ENCODE assay signal across 11 cellular contexts in the genomic region with DNA sequence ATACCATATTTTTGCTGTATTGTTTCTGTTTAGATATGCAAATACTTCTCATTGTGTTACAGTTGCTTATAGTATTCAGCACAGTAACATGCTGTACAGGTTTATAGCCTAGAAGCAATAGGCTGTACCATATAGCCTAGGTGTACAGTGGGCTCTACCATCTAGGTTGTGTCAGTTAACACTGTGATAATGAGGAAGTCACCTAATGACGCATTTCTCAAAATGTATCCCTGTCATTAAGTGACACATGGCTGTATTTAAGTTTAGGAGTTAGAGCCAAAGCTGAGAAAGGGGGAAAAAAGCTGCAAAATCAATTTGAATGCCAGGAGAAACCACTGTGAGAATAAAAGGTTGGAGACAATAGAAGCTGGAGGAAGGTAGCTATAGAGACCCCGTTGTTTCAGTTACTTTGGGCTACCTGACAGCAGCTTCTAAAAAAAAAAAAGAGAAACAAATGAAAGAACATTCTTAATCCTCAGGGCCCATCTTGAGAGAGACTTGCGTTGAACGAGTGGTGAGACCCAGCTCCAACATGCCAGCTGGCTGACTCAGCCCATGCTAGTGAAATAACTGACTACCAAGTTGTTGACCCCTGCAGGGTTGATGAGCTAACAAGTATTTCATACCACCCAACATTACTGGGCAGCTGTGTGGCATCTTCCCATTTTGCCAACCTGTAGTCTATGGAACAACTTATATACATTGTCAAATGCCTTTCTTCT. TPM values are rescaled to one million over a fixed set of nuclear protein-coding genes. Genes with fewer than 3 reads are reported as not detected.
DNase-seq lines count a peak whose midpoint lies in the region; ATAC-seq and TF ChIP-seq lines count a peak whose summit lies in the region.
"Had no signal": no experiment of that assay in that cellular context is flagged by ENCODE, and none has a peak within 500 bp of the region (broad histone marks: within the 10 kb centered on the region; RNA-seq: fewer than 3 reads in every experiment).

No MANE protein-coding gene starts in this region.

- no peak for ATAC-seq in GM18868 (IDR thresholded peaks at IDR 0.05; ENCODE audit: unreplicated experiment)

- DNase-seq in ACHN (peak; percentile 97), HT1080 (ENCODE audit: low read depth) (peak; percentile 83), astrocyte of the spinal cord (ENCODE audit: low read depth, low spot score) (peak; percentile 80), kidney tubule cell (ENCODE audit: low spot score) (peak; percentile 85), superior temporal gyrus (ENCODE audit: extremely low spot score) (no peak), NCI-H146 (lab: John Stamatoyannopoulos, UW) (no peak)
- DNase-seq in stimulated activated CD4-positive, alpha-beta T cell treated with anti-CD3 and anti-CD28 coated beads, Interleukin-2, amount 100 ng/mL, for 24 hours: no peak
- DNase-seq: erythroblast had no signal

- TF ChIP-seq CTCF in astrocyte of the spinal cord (IDR thresholded peaks at IDR 0.05; ENCODE audit: low read depth, low read length): no peak

- in situ Hi-C loops in ACHN (cut with HindIII; ENCODE audit: low pct_ligation_motif_present, low pct_unique_long_range_greater_than_20kb, low sequenced_read_pairs): loop anchor here (25.0 kb wide), 1 partner anchor 274 kb away; the partner anchor contains the start of genes EPDR1 and SFRP4
- in situ Hi-C loops in astrocyte of the spinal cord (cut with HindIII; ENCODE audit: low sequenced_read_pairs): no loop called here

- H3K4me3 ChIP-seq in astrocyte of the spinal cord (ENCODE audit: low read depth, low read length): no peak overlapping the region
- H3K4me3 ChIP-seq: BLaER1 treated with 17β-estradiol and CSF1 and Interleukin-3, amounts not matched to agents 10 nM and 100 nM; neural progenitor cell had no signal

RNA-seq across cellular contexts. Expression of gene STARD3NL, which starts 8.7 kb away (rescaled TPM):
- 71.6 and 87.5 TPM in 2 replicates for total RNA-seq in HT1080 (2014; rRNA removed; shearing (Covaris generic))
- 76.0 and 76.6 TPM in 2 replicates for polyA plus RNA-seq in HT1080 (2015; cell fraction: cytosol; rRNA removed)
- 33.4 and 38.4 TPM in 2 replicates for polyA plus RNA-seq in HT1080 (2015; cell fraction: nucleus; rRNA removed)

Comparison
In these comparisons a context has a peak if more than half of its experiments do, and no peak if none do; other contexts are left out.
1. DNase-seq: peak in ACHN (single experiment), HT1080 (single experiment), astrocyte of the spinal cord (single experiment) and kidney tubule cell (single experiment); none in stimulated activated CD4-positive, alpha-beta T cell treated with anti-CD3 and anti-CD28 coated beads, Interleukin-2, amount 100 ng/mL, for 24 hours (0 of 2), superior temporal gyrus (single experiment) and NCI-H146 (single experiment).